1 cellular context compared by ENCODE assay signal in genomic region chr18:8238507-8238906, GRCh38.
TF ChIP-seq lines count a peak whose summit lies in the region.

No MANE protein-coding gene starts in this region.

TF ChIP-seq in HepG2, 621 proteins besides CTCF, POLR2A, EP300 and RAD21 (continued from another document):
- TF ChIP-seq ZNF574 (CRISPR knock-in tag; IDR thresholded peaks at IDR 0.05) (no peak), ZNF598 (CRISPR knock-in tag; IDR thresholded peaks at IDR 0.05; ENCODE audit: borderline replicate concordance) (no peak)
